In genomic region chr17:76736349-76737081, GRCh38 we compare ENCODE assay signal across 8 cellular contexts. TPM values are rescaled to one million over a fixed set of nuclear protein-coding genes. Genes with fewer than 3 reads are reported as not detected.
A peak's percentile ranks its signal among the peaks of the same experiment; 100 is the strongest.
DNase-seq lines count a peak whose midpoint lies in the region; ATAC-seq, FAIRE-seq and TF ChIP-seq lines count a peak whose summit lies in the region.

No MANE protein-coding gene starts in this region.

- FAIRE-seq in GM12891 (lab: Jason Lieb, UNC), result peak; percentile 72
- FAIRE-seq in endothelial cell of umbilical vein (lab: Jason Lieb, UNC), result no peak

- POLR2A ChIA-PET in endothelial cell of umbilical vein (lab: Charles Lee), result interaction anchor here (0.7 to 2.7 kb wide), 3 partner anchors 8 to 10 kb away, joined by 3 to 21 read pairs (median 4); partner anchors contain the start of genes JMJD6 and METTL23

- peaks cover 63% of the 10 kb centered on the region for H3K79me2 ChIP-seq in endothelial cell of umbilical vein (ENCODE audit: control insufficient read depth, insufficient read depth, low read length)

- no TSS peak for BruUV-seq in endothelial cell of umbilical vein (replicated peaks; lab: Mats Ljungman, UMichigan)

- H2AFZ ChIP-seq in endothelial cell of umbilical vein (ENCODE audit: low read depth, low read length), result no peak overlapping the region

- H3K9me3 Mint-ChIP-seq in stimulated activated effector memory CD8-positive, alpha-beta T cell treated with anti-CD3 and anti-CD28 coated beads, Interleukin-12 subunit alpha, Interleukin-12 subunit beta, amount 100 ng/mL, for 72 hours, result no peaks in the 10 kb centered on the region

- H3K4me3 Mint-ChIP-seq in stimulated activated effector memory CD8-positive, alpha-beta T cell treated with anti-CD3 and anti-CD28 coated beads, Interleukin-12 subunit alpha, Interleukin-12 subunit beta, amount 100 ng/mL, for 72 hours, result peak overlapping the region; percentile 93

- no peaks in the 10 kb centered on the region for H3K9me1 ChIP-seq in endothelial cell of umbilical vein (replicated peaks; ENCODE audit: control insufficient read depth, extremely low read depth, insufficient read depth, low read length)

- H3K27me3 ChIP-seq in endothelial cell of umbilical vein (ENCODE audit: control insufficient read depth in 2 of 2, insufficient read depth in 2 of 2, low read length in 2 of 2) (no peaks in the 10 kb centered on the region), mononuclear cell (ENCODE audit: insufficient read depth, low read length) (no peaks in the 10 kb centered on the region)

- ATAC-seq in HG02610 (IDR thresholded peaks at IDR 0.05; ENCODE audit: unreplicated experiment) (peak; percentile 19), GM18870 (IDR thresholded peaks at IDR 0.05; ENCODE audit: unreplicated experiment) (no peak)
- ATAC-seq in stimulated activated effector memory CD8-positive, alpha-beta T cell treated with anti-CD3 and anti-CD28 coated beads, Interleukin-12 subunit alpha, Interleukin-12 subunit beta, amount 100 ng/mL, for 72 hours, result peak; percentile 11

- dilution Hi-C loops in endothelial cell of umbilical vein (cut with MboI; ENCODE audit: extremely low pct_ligation_motif_present, low sequenced_read_pairs), result no loop called here

- H3K9ac ChIP-seq in endothelial cell of umbilical vein (replicated peaks; ENCODE audit: extremely low read depth, insufficient read depth, low read length), result peak overlapping the region; percentile 97

- H3K9me3 ChIP-seq in endothelial cell of umbilical vein (replicated peaks; ENCODE audit: control insufficient read depth, insufficient read depth, low read length) (no peaks in the 10 kb centered on the region), mononuclear cell (ENCODE audit: low read depth, low read length) (no peaks in the 10 kb centered on the region)

- H3K4me3 ChIP-seq in endothelial cell of umbilical vein (replicated peaks in 1 of 3; ENCODE audit: insufficient read depth in 1 of 3, low read depth in 1 of 3, low read length in 3 of 3) (peak overlapping the region; percentile 65 to 92 (median 90)), mononuclear cell (ENCODE audit: low read length) (peak overlapping the region; percentile 98)

- peaks cover 38% of the 10 kb centered on the region for H3K4me1 ChIP-seq in endothelial cell of umbilical vein (ENCODE audit: control insufficient read depth, extremely low read depth, insufficient read depth, low read length)
- H3K4me1 ChIP-seq in mononuclear cell (ENCODE audit: insufficient read depth, low read length), result peaks cover 54% of the 10 kb centered on the region

- H3K27ac ChIP-seq in endothelial cell of umbilical vein (ENCODE audit: insufficient read depth, low read depth, low read length), result peak overlapping the region; percentile 83

- peaks cover 84% of the 10 kb centered on the region for H3K36me3 Mint-ChIP-seq in stimulated activated effector memory CD8-positive, alpha-beta T cell treated with anti-CD3 and anti-CD28 coated beads, Interleukin-12 subunit alpha, Interleukin-12 subunit beta, amount 100 ng/mL, for 72 hours

- H3K4me1 Mint-ChIP-seq in stimulated activated effector memory CD8-positive, alpha-beta T cell treated with anti-CD3 and anti-CD28 coated beads, Interleukin-12 subunit alpha, Interleukin-12 subunit beta, amount 100 ng/mL, for 72 hours, result peaks cover 37% of the 10 kb centered on the region

- intact Hi-C loops in endothelial cell of umbilical vein (cut with micrococcal nuclease), result loop anchor here (1.0 to 5.0 kb wide), 4 partner anchors 10 to 404 kb away; partner anchors contain the start of genes JMJD6, METTL23 and SEC14L1

- peaks cover 6 to 33% of the 10 kb centered on the region in 2 experiments for H3K36me3 ChIP-seq in endothelial cell of umbilical vein (ENCODE audit: control insufficient read depth in 2 of 2, extremely low read depth in 1 of 2, insufficient read depth in 2 of 2, low read length in 2 of 2)

- H3K4me2 ChIP-seq in endothelial cell of umbilical vein (ENCODE audit: insufficient read depth, low read length), result peak overlapping the region; percentile 99

- peak in 1 of 2 donors; percentile 25 for TF ChIP-seq CTCF in endothelial cell of umbilical vein (IDR thresholded peaks at IDR 0.05; ENCODE audit: extremely low read depth in 1 of 2, insufficient read depth in 1 of 2, low read depth in 1 of 2, low read length in 2 of 2)

- H3K27ac Mint-ChIP-seq in stimulated activated effector memory CD8-positive, alpha-beta T cell treated with anti-CD3 and anti-CD28 coated beads, Interleukin-12 subunit alpha, Interleukin-12 subunit beta, amount 100 ng/mL, for 72 hours, result peak overlapping the region; percentile 99

- TF ChIP-seq POLR2A in GM12891 (IDR thresholded peaks at IDR 0.05; ENCODE audit: low read depth, low read length) (peak; percentile 42; the same call in 1 of the 2 replicates), endothelial cell of umbilical vein (IDR thresholded peaks at IDR 0.05; ENCODE audit: low read depth, low read length) (no peak)

- CTCF ChIA-PET in endothelial cell of umbilical vein (lab: Charles Lee), result interaction anchor here (3.8 kb wide), 1 partner anchor 10 kb away, joined by 22 read pairs; the partner anchor contains the start of genes JMJD6 and METTL23

- peaks cover 6% of the 10 kb centered on the region for H4K20me1 ChIP-seq in endothelial cell of umbilical vein (replicated peaks; ENCODE audit: control insufficient read depth, extremely low read depth, insufficient read depth, low read length)

- DNase-seq in GM12891 (ENCODE audit: insufficient read length, low spot score), result no peak
- peak; percentile 86 for DNase-seq in NCI-H2227 (lab: John Stamatoyannopoulos, UW; ENCODE audit: unreplicated experiment)
- peak; percentile 58 for DNase-seq in activated T-cell treated with anti-CD3 and anti-CD28 coated beads for 24 hours (ENCODE audit: low read depth)
- peak; percentile 71 for DNase-seq in endothelial cell of umbilical vein (ENCODE audit: low read depth, low spot score)
- DNase-seq in stimulated activated effector memory CD8-positive, alpha-beta T cell treated with anti-CD3 and anti-CD28 coated beads, Interleukin-12 subunit alpha, Interleukin-12 subunit beta, amount 100 ng/mL, for 72 hours (ENCODE audit: low spot score in 2 of 2), result peak; percentile 51 to 79

RNA-seq across cellular contexts. Expression of gene SRSF2, which starts 0.6 kb away (rescaled TPM):
- polyA plus RNA-seq in GM12891 (2012; ENCODE audit: low read depth, missing spikeins), result 245 TPM
- 303 and 307 TPM in 2 replicates for total RNA-seq in endothelial cell of umbilical vein
- 283 and 380 TPM in 2 replicates for polyA plus RNA-seq in endothelial cell of umbilical vein
- polyA plus RNA-seq in endothelial cell of umbilical vein (2011; cell fraction: cytosol; rRNA removed), result 151 and 197 TPM in 2 replicates
- polyA plus RNA-seq in endothelial cell of umbilical vein (2011; cell fraction: nucleus; rRNA removed), result 453 and 593 TPM in 2 replicates
- polyA plus RNA-seq in endothelial cell of umbilical vein (2012), result 179 and 283 TPM in 2 replicates
- polyA minus RNA-seq in endothelial cell of umbilical vein, result 190 and 266 TPM in 2 replicates
- polyA minus RNA-seq in endothelial cell of umbilical vein (2011; cell fraction: cytosol; rRNA and poly(A)+ RNA removed), result 372 TPM
- polyA minus RNA-seq in endothelial cell of umbilical vein (2011; cell fraction: nucleus; rRNA and poly(A)+ RNA removed), result 199 and 376 TPM in 2 replicates
- total RNA-seq in mononuclear cell, result 288 TPM

RNA-seq across cellular contexts. Expression of gene MFSD11, which starts 1.4 kb away (rescaled TPM):
- polyA plus RNA-seq in GM12891 (2012; ENCODE audit: low read depth, missing spikeins), result 10.2 TPM
- total RNA-seq in endothelial cell of umbilical vein (27.1 and 35.2 TPM in 2 replicates), mononuclear cell (28.2 TPM)
- polyA plus RNA-seq in endothelial cell of umbilical vein, result 23.5 and 24.7 TPM in 2 replicates
- polyA plus RNA-seq in endothelial cell of umbilical vein (2011; cell fraction: cytosol; rRNA removed), result 17.7 and 21.3 TPM in 2 replicates
- polyA plus RNA-seq in endothelial cell of umbilical vein (2011; cell fraction: nucleus; rRNA removed), result 33.5 and 34.9 TPM in 2 replicates
- 22.1 and 30.1 TPM in 2 replicates for polyA plus RNA-seq in endothelial cell of umbilical vein (2012)
- polyA minus RNA-seq in endothelial cell of umbilical vein, result 38.9 and 44.6 TPM in 2 replicates
- polyA minus RNA-seq in endothelial cell of umbilical vein (2011; cell fraction: cytosol; rRNA and poly(A)+ RNA removed), result 13.7 TPM
- polyA minus RNA-seq in endothelial cell of umbilical vein (2011; cell fraction: nucleus; rRNA and poly(A)+ RNA removed), result 29.3 and 33.5 TPM in 2 replicates

RNA-seq across cellular contexts. Expression of gene METTL23, which starts 9.9 kb away (rescaled TPM):
- polyA plus RNA-seq in GM12891 (2012; ENCODE audit: low read depth, missing spikeins), result 38.7 TPM
- total RNA-seq in endothelial cell of umbilical vein, result 19.5 and 20.0 TPM in 2 replicates
- 28.9 and 33.4 TPM in 2 replicates for polyA plus RNA-seq in endothelial cell of umbilical vein
- polyA plus RNA-seq in endothelial cell of umbilical vein (2011; cell fraction: cytosol; rRNA removed), result 23.8 and 31.3 TPM in 2 replicates
- polyA plus RNA-seq in endothelial cell of umbilical vein (2011; cell fraction: nucleus; rRNA removed), result 26.1 and 28.9 TPM in 2 replicates
- 25.7 and 30.1 TPM in 2 replicates for polyA plus RNA-seq in endothelial cell of umbilical vein (2012)
- 11.6 and 30.1 TPM in 2 replicates for polyA minus RNA-seq in endothelial cell of umbilical vein
- polyA minus RNA-seq in endothelial cell of umbilical vein (2011; cell fraction: cytosol; rRNA and poly(A)+ RNA removed), result 12.3 TPM
- 10.6 and 11.6 TPM in 2 replicates for polyA minus RNA-seq in endothelial cell of umbilical vein (2011; cell fraction: nucleus; rRNA and poly(A)+ RNA removed)
- 26.3 TPM for total RNA-seq in mononuclear cell

RNA-seq across cellular contexts. Expression of gene JMJD6, which starts 10.1 kb away (rescaled TPM):
- polyA plus RNA-seq in GM12891 (2012; ENCODE audit: low read depth, missing spikeins), result 23.2 TPM
- total RNA-seq in endothelial cell of umbilical vein, result 36.6 and 41.6 TPM in 2 replicates
- polyA plus RNA-seq in endothelial cell of umbilical vein, result 18.4 and 19.8 TPM in 2 replicates
- 15.0 and 16.0 TPM in 2 replicates for polyA plus RNA-seq in endothelial cell of umbilical vein (2011; cell fraction: cytosol; rRNA removed)
- 19.2 and 25.9 TPM in 2 replicates for polyA plus RNA-seq in endothelial cell of umbilical vein (2011; cell fraction: nucleus; rRNA removed)
- 35.8 and 40.0 TPM in 2 replicates for polyA plus RNA-seq in endothelial cell of umbilical vein (2012)
- 7.2 and 14.3 TPM in 2 replicates for polyA minus RNA-seq in endothelial cell of umbilical vein
- polyA minus RNA-seq in endothelial cell of umbilical vein (2011; cell fraction: cytosol; rRNA and poly(A)+ RNA removed), result 16.6 TPM
- 7.3 and 13.0 TPM in 2 replicates for polyA minus RNA-seq in endothelial cell of umbilical vein (2011; cell fraction: nucleus; rRNA and poly(A)+ RNA removed)
- total RNA-seq in mononuclear cell, result 48.5 TPM

RNA-seq across cellular contexts. Expression of gene MXRA7, which starts 25.8 kb away (rescaled TPM):
- 0.42 TPM for polyA plus RNA-seq in GM12891 (2012; ENCODE audit: low read depth, missing spikeins)
- total RNA-seq in endothelial cell of umbilical vein (85.5 and 95.8 TPM in 2 replicates), mononuclear cell (10.3 TPM)
- polyA plus RNA-seq in endothelial cell of umbilical vein, result 42.0 and 49.5 TPM in 2 replicates
- 61.8 and 71.7 TPM in 2 replicates for polyA plus RNA-seq in endothelial cell of umbilical vein (2011; cell fraction: cytosol; rRNA removed)
- 26.0 and 27.2 TPM in 2 replicates for polyA plus RNA-seq in endothelial cell of umbilical vein (2011; cell fraction: nucleus; rRNA removed)
- polyA plus RNA-seq in endothelial cell of umbilical vein (2012), result 110 and 134 TPM in 2 replicates
- 57.2 and 57.4 TPM in 2 replicates for polyA minus RNA-seq in endothelial cell of umbilical vein
- polyA minus RNA-seq in endothelial cell of umbilical vein (2011; cell fraction: cytosol; rRNA and poly(A)+ RNA removed), result 8.2 TPM
- polyA minus RNA-seq in endothelial cell of umbilical vein (2011; cell fraction: nucleus; rRNA and poly(A)+ RNA removed), result 10.1 and 10.8 TPM in 2 replicates
